Comparison of ENCODE assay signal across 22 cellular contexts in genomic region chr2:46146866-46147502, GRCh38.
DNase-seq lines count a peak whose midpoint lies in the region; ATAC-seq, FAIRE-seq and TF ChIP-seq lines count a peak whose summit lies in the region.
"Had no signal": no experiment of that assay in that cellular context is flagged by ENCODE, and none has a peak within 500 bp of the region (broad histone marks: within the 10 kb centered on the region; RNA-seq: fewer than 3 reads in every experiment).

No MANE protein-coding gene starts in this region.

- CTCF ChIA-PET in H1 (lab: Charles Lee; ENCODE audit: partially characterized antibody) = interaction anchor here (1.5 kb wide), 1 partner anchor 117 kb away, joined by 3 read pairs; no protein-coding TSS in a partner anchor

- H3K9me3 ChIP-seq in H1 (ENCODE audit: insufficient read depth in 2 of 2, low read depth in 1 of 2, low read length in 1 of 2) = no peaks in the 10 kb centered on the region
- H3K9me3 ChIP-seq: gastroesophageal sphincter, prostate gland, stomach had no signal

- no peaks in the 10 kb centered on the region for H3K79me1 ChIP-seq in H1 (ENCODE audit: low read depth, low read length)

- H3K18ac ChIP-seq in H1 (ENCODE audit: extremely low read depth, low read length) = no peak overlapping the region

- no peak overlapping the region for H2BK120ac ChIP-seq in H1 (replicated peaks; ENCODE audit: low read depth, low read length)

- H3K36me3 ChIP-seq in H1 (ENCODE audit: control insufficient read depth in 2 of 4, insufficient read depth in 4 of 4, low read length in 3 of 4) = no peaks in the 10 kb centered on the region
- H3K36me3 ChIP-seq: prostate gland had no signal

- no peak overlapping the region for H3K9ac ChIP-seq in H1 (replicated peaks in 1 of 4; ENCODE audit: extremely low read depth in 1 of 4, low read depth in 3 of 4, low read length in 3 of 4)

- H3K27me3 ChIP-seq in H1 (replicated peaks in 1 of 4; ENCODE audit: control insufficient read depth in 3 of 4, extremely low read depth in 1 of 4, insufficient read depth in 3 of 4, low read length in 3 of 4) = no peaks in the 10 kb centered on the region
- H3K27me3 ChIP-seq: gastroesophageal sphincter, stomach had no signal

- H3K4me3 ChIP-seq in H1 (ENCODE audit: extremely low read depth in 1 of 4, insufficient read depth in 2 of 4, low read depth in 3 of 4, low read length in 4 of 4) = no peak overlapping the region
- H3K4me3 ChIP-seq: gastroesophageal sphincter, prostate gland, skin epidermis, stomach had no signal

- no peak for FAIRE-seq in H1 (lab: Jason Lieb, UNC)
- FAIRE-seq: D721Med had no signal

- no peak overlapping the region for H3K56ac ChIP-seq in H1 (replicated peaks; ENCODE audit: insufficient read length, low read depth, low read length)

- H4K8ac ChIP-seq in H1 (ENCODE audit: extremely low read depth, insufficient read depth, low read length) = no peak overlapping the region

- H3K4ac ChIP-seq in H1 (replicated peaks; ENCODE audit: insufficient read length, low read depth, low read length) = no peak overlapping the region

- H3K23me2 ChIP-seq in H1 (ENCODE audit: low read depth, low read length) = no peaks in the 10 kb centered on the region

- no peak overlapping the region for H4K91ac ChIP-seq in H1 (replicated peaks; ENCODE audit: insufficient read length, low read length)

- no peak overlapping the region for H2BK15ac ChIP-seq in H1 (ENCODE audit: low read length)

- ATAC-seq in HG03378 (IDR thresholded peaks at IDR 0.05; ENCODE audit: unreplicated experiment) (no peak), GM19328 (IDR thresholded peaks at IDR 0.05; ENCODE audit: unreplicated experiment) (no peak)
- ATAC-seq: esophagus mucosa, gastroesophageal sphincter had no signal

- H2AFZ ChIP-seq in H1 (ENCODE audit: low read length) = no peak overlapping the region

- H3K4me1 ChIP-seq in H1 (replicated peaks in 1 of 4; ENCODE audit: control insufficient read depth in 3 of 4, insufficient read depth in 4 of 4, low read length in 3 of 4) = peaks cover 0 to 7% (median 6%) of the 10 kb centered on the region in 4 experiments; a peak in 3 of 7 replicates
- H3K4me1 ChIP-seq: prostate gland had no signal

- POLR2A ChIA-PET in H1 (lab: Charles Lee; ENCODE audit: partially characterized antibody) = no interaction called here

- TF ChIP-seq CTCF in GM13976 (IDR thresholded peaks at IDR 0.05; ENCODE audit: borderline replicate concordance, control extremely low read depth, extremely low read depth, insufficient read depth, missing control alignments) (no peak), H1 (IDR thresholded peaks at IDR 0.05; ENCODE audit: control extremely low read depth in 1 of 3, insufficient read depth in 1 of 3, low read depth in 1 of 3, low read length in 3 of 3) (no peak)

- no peak overlapping the region for H2AK5ac ChIP-seq in H1 (ENCODE audit: low read depth, low read length)

- no peak overlapping the region for H3K14ac ChIP-seq in H1 (ENCODE audit: insufficient read length)

- 0 out of 2 replicates have a peak overlapping the region, but pooled peaks have one; percentile 32 for H2BK12ac ChIP-seq in H1 (ENCODE audit: low read depth, low read length)

- DNase-seq in CD1c-positive myeloid dendritic cell (ENCODE audit: extremely low spot score) (peak; percentile 13), GM13976 (ENCODE audit: low spot score) (peak; percentile 38), MV-4-11 (lab: John Stamatoyannopoulos, UW) (peak; percentile 84), H1 (ENCODE audit: low read depth in 1 of 2, low spot score in 2 of 2) (no peak), RKO (ENCODE audit: low spot score) (no peak), KG1 (lab: John Stamatoyannopoulos, UW) (no peak)
- DNase-seq: aorta; central memory CD4-positive, alpha-beta T cell; H9; NCI-H1105; NCI-H2107; NCI-H524 treated with DMSO at 0.1 percent for 48 hours; stimulated activated CD4-positive, alpha-beta T cell treated with anti-CD3 and anti-CD28 coated beads, Interleukin-2, amount 100 ng/mL, for 48 hours; stomach; T-helper 9 cell had no signal

- no peak overlapping the region for H2BK5ac ChIP-seq in H1 (ENCODE audit: low read depth, low read length)

- no peak for TF ChIP-seq POLR2A in H1 (IDR thresholded peaks at IDR 0.05; ENCODE audit: control extremely low read depth in 1 of 2, low read depth in 2 of 2, low read length in 2 of 2)

- no peak overlapping the region for H3K27ac ChIP-seq in H1 (ENCODE audit: low read depth, low read length)
- H3K27ac ChIP-seq: gastroesophageal sphincter, prostate gland, skin epidermis, stomach had no signal

- in situ Hi-C loops in GM13976 (cut with MboI; ENCODE audit: low sequenced_read_pairs, unreplicated experiment) = no loop called here

- TF ChIP-seq RAD21 in H1 (IDR thresholded peaks at IDR 0.05 in 1 of 2, conservative IDR thresholded peaks at IDR 0.05 in 1 of 2; ENCODE audit: low read depth in 2 of 2, low read length in 2 of 2) = no peak

- TF ChIP-seq EP300 in H1 (IDR thresholded peaks at IDR 0.05; ENCODE audit: borderline replicate concordance in 1 of 2, low read depth in 2 of 2, low read length in 2 of 2) = no peak

- H2BK20ac ChIP-seq in H1 (ENCODE audit: low read length) = no peak overlapping the region

- WGBS in H1 (ENCODE audit: extremely low coverage in 1 of 2, insufficient coverage in 1 of 2, insufficient read length in 1 of 2, insufficient replicate concordance in 2 of 2, low coverage in 1 of 2, low lambda C conversion rate in 2 of 2, missing lambda C conversion rate in 1 of 2), 2 experiments = 91% methylated on average over 4 of the region's 4 CpGs; no CpG with 5 or more reads in 1 of the 2 experiments

- H4K5ac ChIP-seq in H1 (ENCODE audit: insufficient read length, low read depth, low read length) = no peak overlapping the region

- no peak overlapping the region for H3K23ac ChIP-seq in H1 (ENCODE audit: insufficient read length)

- H3K4me2 ChIP-seq in H1 (ENCODE audit: insufficient read depth in 1 of 2, low read depth in 2 of 2, low read length in 2 of 2) = no peak overlapping the region

- no peaks in the 10 kb centered on the region for H4K20me1 ChIP-seq in H1 (replicated peaks in 1 of 2; ENCODE audit: control insufficient read depth in 1 of 2, insufficient read depth in 2 of 2, low read length in 2 of 2)

- H3K79me2 ChIP-seq in H1 (ENCODE audit: control insufficient read depth in 1 of 2, insufficient read depth in 2 of 2, low read length in 2 of 2) = no peaks in the 10 kb centered on the region

TF ChIP-seq in H1, 55 proteins besides CTCF, POLR2A, EP300 and RAD21:
- no peak for TF ChIP-seq HDAC6 (IDR thresholded peaks at IDR 0.05; ENCODE audit: low read depth, low read length)
- no peak for TF ChIP-seq POU5F1 (IDR thresholded peaks at IDR 0.05; ENCODE audit: low read depth, low read length)
- no peak for TF ChIP-seq CHD1 (IDR thresholded peaks at IDR 0.05; ENCODE audit: low read depth, low read length)
- no peak for TF ChIP-seq GABPA (IDR thresholded peaks at IDR 0.05; ENCODE audit: borderline replicate concordance, insufficient read depth, low read length)

Comparison
In these comparisons a context has a peak if more than half of its experiments do, and no peak if none do; other contexts are left out.
1. DNase-seq: peak in CD1c-positive myeloid dendritic cell (single experiment), GM13976 (single experiment) and MV-4-11 (single experiment); none in H1 (0 of 2), RKO (single experiment) and KG1 (single experiment).